ENCODE assay signal across 29 cellular contexts in genomic region chr18:24315170-24315569, GRCh38.
DNase-seq lines count a peak whose midpoint lies in the region; ATAC-seq and TF ChIP-seq lines count a peak whose summit lies in the region.
"Had no signal": no experiment of that assay in that cellular context is flagged by ENCODE, and none has a peak within 500 bp of the region (broad histone marks: within the 10 kb centered on the region; RNA-seq: fewer than 3 reads in every experiment).

No MANE protein-coding gene starts in this region.

- peaks cover 6% of the 10 kb centered on the region for H3K4me1 Mint-ChIP-seq in HFFc6 (ENCODE audit: low read depth)
- H3K4me1 Mint-ChIP-seq in activated T-helper 17 cell treated with anti-CD3 and anti-CD28 coated beads, Interleukin-2, amount 50 U/mL, for 72 hours, result no peaks in the 10 kb centered on the region
- H3K4me1 Mint-ChIP-seq: activated naive CD8-positive, alpha-beta T cell treated with anti-CD3 and anti-CD28 coated beads, Interleukin-2, amount 10 ng/mL, durations not matched to agents 7 days and 5 days; neural crest cell had no signal

- no peaks in the 10 kb centered on the region for H3K4me1 ChIP-seq in breast epithelium
- H3K4me1 ChIP-seq: colonic mucosa, right lobe of liver had no signal

- H3K4me3 ChIP-seq in breast epithelium, result no peak overlapping the region
- H3K4me3 ChIP-seq: colonic mucosa, lung, right lobe of liver, tibial artery had no signal

- H3K27me3 Mint-ChIP-seq in HFFc6 (ENCODE audit: insufficient read depth), result peaks cover 1% of the 10 kb centered on the region; the same call in 1 of the 2 replicates
- no peaks in the 10 kb centered on the region for H3K27me3 Mint-ChIP-seq in activated T-helper 17 cell treated with anti-CD3 and anti-CD28 coated beads, Interleukin-2, amount 50 U/mL, for 72 hours
- H3K27me3 Mint-ChIP-seq: activated naive CD8-positive, alpha-beta T cell treated with anti-CD3 and anti-CD28 coated beads, Interleukin-2, amount 10 ng/mL, durations not matched to agents 7 days and 5 days; CD4-positive, alpha-beta T cell; stimulated activated naive CD8-positive, alpha-beta T cell treated with anti-CD3 and anti-CD28 coated beads, Interleukin-15, amount 100 ng/mL, for 72 hours had no signal

- no peak overlapping the region for H3K27ac ChIP-seq in breast epithelium
- H3K27ac ChIP-seq: colonic mucosa, right lobe of liver, tibial artery, VCaP had no signal

- intact Hi-C loops in breast epithelium (cut with DNase I; ENCODE audit: low total_unique reads), result no loop called here

- no peaks in the 10 kb centered on the region for H3K27me3 ChIP-seq in breast epithelium
- H3K27me3 ChIP-seq: colonic mucosa, right lobe of liver, tibial artery had no signal

- no peaks in the 10 kb centered on the region for H3K36me3 ChIP-seq in breast epithelium
- H3K36me3 ChIP-seq: colonic mucosa, right lobe of liver had no signal

- H3K9me3 ChIP-seq in breast epithelium, result no peaks in the 10 kb centered on the region
- H3K9me3 ChIP-seq: colonic mucosa, right lobe of liver, tibial artery had no signal

- H3K27ac Mint-ChIP-seq in HFFc6, result no peak overlapping the region
- H3K27ac Mint-ChIP-seq in activated T-helper 17 cell treated with anti-CD3 and anti-CD28 coated beads, Interleukin-2, amount 50 U/mL, for 72 hours, result no peak overlapping the region
- H3K27ac Mint-ChIP-seq: activated naive CD8-positive, alpha-beta T cell treated with anti-CD3 and anti-CD28 coated beads, Interleukin-2, amount 10 ng/mL, durations not matched to agents 7 days and 5 days; activated T-helper 2 cell treated with anti-CD3 and anti-CD28 coated beads, Interferon-gamma antibody, Interleukin-2, Interleukin-4, amounts not matched to agents 10 μg/mL and 5 μg/mL and 100 μg/mL, durations not matched to agents 14 hours and 24 hours and 36 hours; CD4-positive, alpha-beta T cell; endodermal cell; T-helper 2 cell treated with Interferon-gamma antibody and Interleukin-4, amounts not matched to agents 5 μg/mL and 100 μg/mL, for 36 hours had no signal

- H3K36me3 Mint-ChIP-seq in HFFc6 (ENCODE audit: low read depth), result no peaks in the 10 kb centered on the region
- peaks cover 6% of the 10 kb centered on the region for H3K36me3 Mint-ChIP-seq in activated T-helper 17 cell treated with anti-CD3 and anti-CD28 coated beads, Interleukin-2, amount 50 U/mL, for 72 hours (ENCODE audit: low read depth)
- H3K36me3 Mint-ChIP-seq: activated naive CD8-positive, alpha-beta T cell treated with anti-CD3 and anti-CD28 coated beads, Interleukin-2, amount 10 ng/mL, durations not matched to agents 7 days and 5 days had no signal

- no peak overlapping the region for H3K4me3 Mint-ChIP-seq in HFFc6
- no peak overlapping the region for H3K4me3 Mint-ChIP-seq in activated T-helper 17 cell treated with anti-CD3 and anti-CD28 coated beads, Interleukin-2, amount 50 U/mL, for 72 hours
- H3K4me3 Mint-ChIP-seq: activated naive CD8-positive, alpha-beta T cell treated with anti-CD3 and anti-CD28 coated beads, Interleukin-2, amount 10 ng/mL, durations not matched to agents 7 days and 5 days; CD4-positive, alpha-beta T cell; endodermal cell; neural crest cell; stimulated activated naive CD8-positive, alpha-beta T cell treated with anti-CD3 and anti-CD28 coated beads, Interleukin-15, amount 100 ng/mL, for 72 hours; T-helper 2 cell treated with Interferon-gamma antibody and Interleukin-4, amounts not matched to agents 5 μg/mL and 100 μg/mL, for 36 hours had no signal

- no peaks in the 10 kb centered on the region for H3K9me3 Mint-ChIP-seq in HFFc6
- no peaks in the 10 kb centered on the region for H3K9me3 Mint-ChIP-seq in activated T-helper 17 cell treated with anti-CD3 and anti-CD28 coated beads, Interleukin-2, amount 50 U/mL, for 72 hours
- H3K9me3 Mint-ChIP-seq: activated naive CD8-positive, alpha-beta T cell treated with anti-CD3 and anti-CD28 coated beads, Interleukin-2, amount 10 ng/mL, durations not matched to agents 7 days and 5 days; activated T-helper 2 cell treated with anti-CD3 and anti-CD28 coated beads, Interferon-gamma antibody, Interleukin-2, Interleukin-4, amounts not matched to agents 10 μg/mL and 5 μg/mL and 100 μg/mL, durations not matched to agents 14 hours and 24 hours and 36 hours; CD4-positive, alpha-beta T cell; endodermal cell; neural crest cell; stimulated activated naive CD8-positive, alpha-beta T cell treated with anti-CD3 and anti-CD28 coated beads, Interleukin-15, amount 100 ng/mL, for 72 hours; T-helper 2 cell treated with Interferon-gamma antibody and Interleukin-4, amounts not matched to agents 5 μg/mL and 100 μg/mL, for 36 hours had no signal

- TF ChIP-seq POLR2A in breast epithelium (IDR thresholded peaks at IDR 0.05), result no peak

- ATAC-seq in activated T-helper 17 cell treated with anti-CD3 and anti-CD28 coated beads, Interleukin-2, amount 50 U/mL, for 72 hours (replicated peaks), result peak; percentile 40
- no peak for ATAC-seq in HG03097 (IDR thresholded peaks at IDR 0.05; ENCODE audit: low FRiP score, unreplicated experiment)
- ATAC-seq: right lobe of liver; Right ventricle myocardium inferior; stimulated activated naive CD8-positive, alpha-beta T cell treated with anti-CD3 and anti-CD28 coated beads, Interleukin-15, amount 100 ng/mL, for 72 hours had no signal

- TF ChIP-seq CTCF in HFFc6 (IDR thresholded peaks at IDR 0.05) (no peak), breast epithelium (IDR thresholded peaks at IDR 0.05) (no peak)

- DNase-seq in EH (ENCODE audit: low read depth), result peak; percentile 24
- DNase-seq in HFFc6, result peak; percentile 6
- DNase-seq in hepatic stellate cell (ENCODE audit: low spot score), result peak; percentile 5
- no peak for DNase-seq in GOT3 (lab: John Stamatoyannopoulos, UW)
- no peak for DNase-seq in breast epithelium (ENCODE audit: low spot score in 2 of 2)
- DNase-seq: activated CD8-positive, alpha-beta memory T cell treated with anti-CD3 and anti-CD28 coated beads, Interleukin-2, amount 50 U/mL, for 48 hours; activated naive CD8-positive, alpha-beta T cell treated with anti-CD3 and anti-CD28 coated beads, Interleukin-2, amount 10 ng/mL, durations not matched to agents 7 days and 5 days; CD4-positive, alpha-beta T cell; colonic mucosa; DMS 273 treated with DMSO at 0.1 percent for 48 hours; endodermal cell; glutamatergic neuron; Kasumi-1; NCI-H1092 treated with DMSO at 0.1 percent for 48 hours; NCI-H1930; NCI-H2227 treated with DMSO at 0.1 percent for 48 hours; NCI-H748 treated with DMSO at 0.1 percent for 48 hours; OCI-M1; right lobe of liver; stimulated activated naive CD8-positive, alpha-beta T cell treated with anti-CD3 and anti-CD28 coated beads, Interleukin-15, amount 100 ng/mL, for 72 hours; tibial artery had no signal

Comparison
In these comparisons a context has a peak if more than half of its experiments do, and no peak if none do; other contexts are left out.
1. DNase-seq: peak in EH (single experiment), HFFc6 (single experiment) and hepatic stellate cell (single experiment); none in GOT3 (single experiment) and breast epithelium (0 of 2).